In genomic region chr14:40859065-40859464, GRCh38 we compare ENCODE assay signal across 24 cellular contexts.
"Had no signal": no experiment of that assay in that cellular context is flagged by ENCODE, and none has a peak within 500 bp of the region (broad histone marks: within the 10 kb centered on the region; RNA-seq: fewer than 3 reads in every experiment).

No MANE protein-coding gene starts in this region.

- H3K4me1 ChIP-seq: breast epithelium had no signal

- ATAC-seq: T-helper 17 cell had no signal

- H3K27ac Mint-ChIP-seq: activated CD4-positive, alpha-beta memory T cell treated with anti-CD3 and anti-CD28 coated beads, Interleukin-2, amount 10 ng/mL, durations not matched to agents 7 days and 5 days; activated naive CD4-positive, alpha-beta T cell treated with anti-CD3 and anti-CD28 coated beads, Interleukin-2, amount 50 U/mL, for 24 hours; activated T-cell treated with anti-CD3 and anti-CD28 coated beads, Interleukin-2, amount 50 U/mL, for 24 hours; activated T-helper 1 cell treated with anti-CD3 and anti-CD28 coated beads, Interleukin-12 subunit alpha, Interleukin-12 subunit beta, Interleukin-2, Interleukin-4 antibody, amounts not matched to agents 30 ng/mL and 10 ng/mL and 1 ng/mL, durations not matched to agents 14 hours and 24 hours and 36 hours; T-helper 17 cell had no signal

- H3K27me3 Mint-ChIP-seq: activated CD4-positive, alpha-beta memory T cell treated with anti-CD3 and anti-CD28 coated beads, Interleukin-2, amount 10 ng/mL, durations not matched to agents 7 days and 5 days; activated naive CD4-positive, alpha-beta T cell treated with anti-CD3 and anti-CD28 coated beads, Interleukin-2, amount 50 U/mL, for 24 hours; activated T-cell treated with anti-CD3 and anti-CD28 coated beads, Interleukin-2, amount 50 U/mL, for 24 hours; T-helper 17 cell had no signal

- DNase-seq: activated CD4-positive, alpha-beta memory T cell treated with anti-CD3 and anti-CD28 coated beads, Interleukin-2, amount 10 ng/mL, durations not matched to agents 7 days and 5 days; activated CD4-positive, alpha-beta T cell treated with anti-CD3 and anti-CD28 coated beads, Interleukin-2, amount 50 U/mL, for 1 hour; activated CD4-positive, CD25-positive, alpha-beta regulatory T cell; activated CD8-positive, alpha-beta memory T cell treated with anti-CD3 and anti-CD28 coated beads, Interleukin-2, amount 50 U/mL, for 48 hours; activated effector memory CD4-positive, alpha-beta T cell treated with Interleukin-2 at 50 U/mL for 16 hours; activated naive CD4-positive, alpha-beta T cell; activated T-cell treated with anti-CD3 and anti-CD28 coated beads, Interleukin-2, amount 50 U/mL, for 24 hours; aorta; caudate nucleus; IMR-90; Kasumi-1; KBM-7; NCI-H1930; NCI-H2107; NCI-H2171 treated with DMSO at 0.1 percent for 48 hours; NCI-H226; NCI-H510A treated with DMSO at 0.1 percent for 48 hours; PC-9; SIG-M5; T-helper 17 cell; T-helper 9 cell had no signal

- H3K9me3 Mint-ChIP-seq: activated naive CD4-positive, alpha-beta T cell treated with anti-CD3 and anti-CD28 coated beads, Interleukin-2, amount 50 U/mL, for 24 hours had no signal

- H3K36me3 ChIP-seq: breast epithelium had no signal

- H2AFZ ChIP-seq: PC-9 had no signal

- H3K4me2 ChIP-seq: PC-9 had no signal

- H3K27me3 ChIP-seq: breast epithelium had no signal

- H3K4me3 Mint-ChIP-seq: activated CD4-positive, alpha-beta memory T cell treated with anti-CD3 and anti-CD28 coated beads, Interleukin-2, amount 10 ng/mL, durations not matched to agents 7 days and 5 days; activated naive CD4-positive, alpha-beta T cell treated with anti-CD3 and anti-CD28 coated beads, Interleukin-2, amount 50 U/mL, for 24 hours; activated T-cell treated with anti-CD3 and anti-CD28 coated beads, Interleukin-2, amount 50 U/mL, for 24 hours; activated T-helper 1 cell treated with anti-CD3 and anti-CD28 coated beads, Interleukin-12 subunit alpha, Interleukin-12 subunit beta, Interleukin-2, Interleukin-4 antibody, amounts not matched to agents 30 ng/mL and 10 ng/mL and 1 ng/mL, durations not matched to agents 14 hours and 24 hours and 36 hours; T-helper 17 cell had no signal

- H3K4me1 Mint-ChIP-seq: activated CD4-positive, alpha-beta memory T cell treated with anti-CD3 and anti-CD28 coated beads, Interleukin-2, amount 10 ng/mL, durations not matched to agents 7 days and 5 days; activated naive CD4-positive, alpha-beta T cell treated with anti-CD3 and anti-CD28 coated beads, Interleukin-2, amount 50 U/mL, for 24 hours; T-helper 17 cell had no signal

- H3K4me3 ChIP-seq: breast epithelium, PC-9 had no signal

- H3K36me3 Mint-ChIP-seq: activated naive CD4-positive, alpha-beta T cell treated with anti-CD3 and anti-CD28 coated beads, Interleukin-2, amount 50 U/mL, for 24 hours had no signal

- H3K27ac ChIP-seq: breast epithelium, PC-9 had no signal
